18 cellular contexts compared by ENCODE assay signal in genomic region chr7:94933256-94933990, GRCh38. TPM values are rescaled to one million over a fixed set of nuclear protein-coding genes. Genes with fewer than 3 reads are reported as not detected.
"Had no signal": no experiment of that assay in that cellular context is flagged by ENCODE, and none has a peak within 500 bp of the region (broad histone marks: within the 10 kb centered on the region; RNA-seq: fewer than 3 reads in every experiment).

No MANE protein-coding gene starts in this region.

- H3K27ac ChIP-seq: epithelial cell of prostate, foreskin keratinocyte, neutrophil, tibial nerve, uterus, VCaP had no signal

- DNase-seq: activated CD4-positive, alpha-beta T cell treated with anti-CD3 and anti-CD28 coated beads for 1 hour; activated CD4-positive, alpha-beta T cell treated with anti-CD3 and anti-CD28 coated beads, Interleukin-2, amount 50 U/mL, for 4 hours; dermis blood vessel endothelial cell; effector memory CD4-positive, alpha-beta T cell; foreskin keratinocyte; glutamatergic neuron; kidney; natural killer cell; retina; stimulated activated CD4-positive, alpha-beta T cell treated with anti-CD3 and anti-CD28 coated beads, Interleukin-2, amount 100 ng/mL, for 24 hours; stimulated activated naive CD8-positive, alpha-beta T cell treated with anti-CD3 and anti-CD28 coated beads, Interleukin-15, Interleukin-2, amounts not matched to agents 100 U/mL and 50 U/mL, for 24 hours; substantia nigra; uterus had no signal

- H3K36me3 ChIP-seq: neutrophil, tibial nerve, uterus had no signal

- ATAC-seq: foreskin keratinocyte; natural killer cell; stimulated activated naive CD8-positive, alpha-beta T cell treated with anti-CD3 and anti-CD28 coated beads, Interleukin-15, Interleukin-2, amounts not matched to agents 100 U/mL and 50 U/mL, for 24 hours had no signal

- FAIRE-seq: bronchial epithelial cell, kidney had no signal

- H3K27me3 ChIP-seq: foreskin keratinocyte, neutrophil, tibial nerve, uterus had no signal

- H3K4me3 ChIP-seq: tibial nerve, uterus had no signal

- H3K4me1 ChIP-seq: foreskin keratinocyte, uterus had no signal

- H3K9me3 ChIP-seq: neutrophil, tibial nerve, uterus had no signal

RNA-seq across cellular contexts. Expression of gene PPP1R9A, which starts 26.0 kb away (rescaled TPM):
- total RNA-seq: foreskin keratinocyte had no signal
